18 cellular contexts compared by ENCODE assay signal in the genomic region with DNA sequence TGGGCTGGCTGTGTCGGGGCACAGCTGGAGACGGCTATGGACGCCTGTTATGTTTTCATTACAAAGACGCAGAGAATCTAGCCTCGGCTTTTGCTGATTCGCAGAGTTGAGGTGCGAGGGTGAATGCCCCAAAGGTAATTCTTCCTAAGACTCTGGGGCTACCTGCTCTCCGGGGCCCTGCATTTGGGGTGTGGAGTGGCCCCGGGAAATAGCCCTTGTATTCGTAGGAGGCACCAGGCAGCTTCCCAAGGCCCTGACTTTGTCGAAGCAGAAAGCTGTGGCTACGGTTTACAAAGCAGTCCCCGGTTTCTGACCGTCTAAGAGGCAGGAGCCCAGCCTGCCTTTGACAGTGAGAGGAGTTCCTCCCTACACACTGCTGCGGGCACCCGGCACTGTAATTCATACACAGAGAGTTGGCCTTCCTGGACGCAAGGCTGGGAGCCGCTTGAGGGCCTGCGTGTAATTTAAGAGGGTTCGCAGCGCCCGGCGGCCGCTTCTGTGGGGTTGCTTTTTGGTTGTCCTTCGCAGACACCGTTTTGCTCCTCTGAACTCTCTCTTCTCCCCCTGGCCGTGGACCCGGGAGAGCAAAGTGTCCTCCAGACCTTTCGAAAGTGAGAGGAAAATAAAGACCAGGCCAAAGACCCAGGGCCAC. TPM values are rescaled to one million over a fixed set of nuclear protein-coding genes. Genes with fewer than 3 reads are reported as not detected.
"Had no signal": no experiment of that assay in that cellular context is flagged by ENCODE, and none has a peak within 500 bp of the region (broad histone marks: within the 10 kb centered on the region; RNA-seq: fewer than 3 reads in every experiment).

No MANE protein-coding gene starts in this region.

- H3K27ac Mint-ChIP-seq: stimulated activated naive CD8-positive, alpha-beta T cell treated with anti-CD3 and anti-CD28 coated beads, Interleukin-15, Interleukin-2, amounts not matched to agents 100 ng/mL and 50 ng/mL, for 24 hours had no signal

- H3K9me3 Mint-ChIP-seq: stimulated activated naive CD8-positive, alpha-beta T cell treated with anti-CD3 and anti-CD28 coated beads, Interleukin-15, Interleukin-2, amounts not matched to agents 100 ng/mL and 50 ng/mL, for 24 hours had no signal

- H3K4me3 Mint-ChIP-seq: stimulated activated naive CD8-positive, alpha-beta T cell treated with anti-CD3 and anti-CD28 coated beads, Interleukin-15, Interleukin-2, amounts not matched to agents 100 ng/mL and 50 ng/mL, for 24 hours had no signal

- H3K4me3 ChIP-seq: adrenal gland, gastrocnemius medialis, heart right ventricle, sigmoid colon, upper lobe of right lung had no signal

- DNase-seq: activated CD8-positive, alpha-beta memory T cell treated with anti-CD3 and anti-CD28 coated beads, Interleukin-2, amount 50 U/mL, for 4 hours; activated naive CD4-positive, alpha-beta T cell treated with anti-CD3 and anti-CD28 coated beads, Interleukin-2, amount 50 U/mL, for 16 hours; gastrocnemius medialis; heart right ventricle; kidney; SK-N-SH; stimulated activated CD4-positive, alpha-beta T cell treated with anti-CD3 and anti-CD28 coated beads, Interleukin-4, amount 100 ng/mL, for 1 hour; stimulated activated CD8-positive, alpha-beta memory T cell treated with anti-CD3 and anti-CD28 coated beads, Interleukin-4, amount 100 ng/mL, for 48 hours; upper lobe of right lung had no signal

RNA-seq across cellular contexts. Expression of a gene that starts 1.9 kb away (rescaled TPM):
- total RNA-seq: adrenal gland; endothelial cell of umbilical vein; fibroblast of lung; heart right ventricle; kidney; liver; myocyte; pulmonary artery endothelial cell; T-helper 1 cell treated with Interleukin-12 subunit alpha and Interleukin-12 subunit beta and Interleukin-4 antibody, amounts not matched to agents 30 ng/mL and 1 ng/mL, for 36 hours; upper lobe of right lung had no signal
